Comparison of ENCODE assay signal across 8 cellular contexts in genomic region chr10:103555321-103555649, GRCh38.
DNase-seq lines count a peak whose midpoint lies in the region; ATAC-seq and TF ChIP-seq lines count a peak whose summit lies in the region.

No MANE protein-coding gene starts in this region.

- H3K9me3 ChIP-seq in breast epithelium (no peaks in the 10 kb centered on the region), tibial nerve (no peaks in the 10 kb centered on the region)

- intact Hi-C loops in breast epithelium (cut with DNase I; ENCODE audit: low total_unique reads): no loop called here

- no peaks in the 10 kb centered on the region for H3K36me3 ChIP-seq in breast epithelium
- H3K36me3 ChIP-seq in tibial nerve: no peaks in the 10 kb centered on the region

- no peaks in the 10 kb centered on the region for H3K9me3 Mint-ChIP-seq in activated T-cell treated with anti-CD3 and anti-CD28 coated beads, Interleukin-2, amount 50 U/mL, for 4 hours
- H3K9me3 Mint-ChIP-seq in mesothelial cell of epicardium: no peaks in the 10 kb centered on the region

- DNase-seq in activated T-cell treated with anti-CD3 and anti-CD28 coated beads, Interleukin-2, amount 50 U/mL, for 4 hours: no peak
- DNase-seq in activated T-cell treated with anti-CD3 and anti-CD28 coated beads for 4 hours (no peak), breast epithelium (ENCODE audit: low spot score in 2 of 2) (no peak), mesothelial cell of epicardium (ENCODE audit: low spot score in 2 of 2, unreplicated experiment in 2 of 2) (no peak), tibial nerve (ENCODE audit: low spot score in 2 of 2) (no peak), NCI-H187 (lab: John Stamatoyannopoulos, UW) (no peak), RWPE1 (ENCODE audit: low spot score) (no peak)
- no peak for DNase-seq in activated naive CD4-positive, alpha-beta T cell treated with Interleukin-2 at 50 U/mL for 16 hours

- H3K27me3 ChIP-seq in breast epithelium (no peaks in the 10 kb centered on the region), tibial nerve (peaks cover 0 to 9% of the 10 kb centered on the region in 2 donors)

- CTCF ChIA-PET in RWPE1 (lab: Yijun Ruan, JAX): interaction anchor here (0.6 to 1.1 kb wide), 4 partner anchors 9 to 223 kb away, joined by 3 to 4 read pairs (median 3); no protein-coding TSS in a partner anchor

- peak overlapping the region; percentile 32 to 76 (median 54) for H3K4me3 ChIP-seq in breast epithelium
- H3K4me3 ChIP-seq in tibial nerve: peak overlapping the region; percentile 16 to 56 (median 38)

- H3K27me3 Mint-ChIP-seq in activated T-cell treated with anti-CD3 and anti-CD28 coated beads, Interleukin-2, amount 50 U/mL, for 4 hours (ENCODE audit: low read depth): peaks cover 30% of the 10 kb centered on the region
- peaks cover 82% of the 10 kb centered on the region for H3K27me3 Mint-ChIP-seq in mesothelial cell of epicardium (ENCODE audit: low read depth)

- H3K27ac ChIP-seq in breast epithelium: no peak overlapping the region
- peak overlapping the region in 1 of 4 donors; percentile 31 for H3K27ac ChIP-seq in tibial nerve
- H3K27ac ChIP-seq in RWPE1: no peak overlapping the region

- 3 to 5% methylated on average over 10 to 17 of the region's 19 CpGs for WGBS in tibial nerve, 2 donors

- TF ChIP-seq POLR2A in breast epithelium (IDR thresholded peaks at IDR 0.05): no peak
- TF ChIP-seq POLR2A in tibial nerve (IDR thresholded peaks at IDR 0.05): no peak

- no peak for TF ChIP-seq CTCF in breast epithelium (IDR thresholded peaks at IDR 0.05)
- no peak for TF ChIP-seq CTCF in mesothelial cell of epicardium (IDR thresholded peaks at IDR 0.05; ENCODE audit: unreplicated experiment)
- TF ChIP-seq CTCF in tibial nerve (IDR thresholded peaks at IDR 0.05): no peak
- no peak for TF ChIP-seq CTCF in RWPE1 (conservative IDR thresholded peaks at IDR 0.05; ENCODE audit: low read depth)

- H3K36me3 Mint-ChIP-seq in activated T-cell treated with anti-CD3 and anti-CD28 coated beads, Interleukin-2, amount 50 U/mL, for 4 hours (ENCODE audit: insufficient read depth): no peaks in the 10 kb centered on the region
- no peaks in the 10 kb centered on the region for H3K36me3 Mint-ChIP-seq in mesothelial cell of epicardium

- TF ChIP-seq EP300 in tibial nerve (IDR thresholded peaks at IDR 0.05): no peak

- H3K4me1 ChIP-seq in breast epithelium (peaks cover 0 to 6% of the 10 kb centered on the region in 2 donors), tibial nerve (peaks cover 0 to 11% (median 9%) of the 10 kb centered on the region in 4 donors)

- peak; percentile 29 to 36 for ATAC-seq in activated T-cell treated with anti-CD3 and anti-CD28 coated beads, Interleukin-2, amount 50 U/mL, for 4 hours

- POLR2A ChIA-PET in RWPE1 (lab: Yijun Ruan, JAX; ENCODE audit: low non-redundant PET): no interaction called here

- peak overlapping the region; percentile 33 for H3K4me3 Mint-ChIP-seq in activated T-cell treated with anti-CD3 and anti-CD28 coated beads, Interleukin-2, amount 50 U/mL, for 4 hours
- H3K4me3 Mint-ChIP-seq in mesothelial cell of epicardium: peak overlapping the region; percentile 59

- H3K4me1 Mint-ChIP-seq in activated T-cell treated with anti-CD3 and anti-CD28 coated beads, Interleukin-2, amount 50 U/mL, for 4 hours (ENCODE audit: low read depth): peaks cover 17% of the 10 kb centered on the region
- H3K4me1 Mint-ChIP-seq in mesothelial cell of epicardium: peaks cover 3% of the 10 kb centered on the region

- no peak overlapping the region for H3K27ac Mint-ChIP-seq in mesothelial cell of epicardium
